ENCODE assay signal across 8 cellular contexts in the genomic region with DNA sequence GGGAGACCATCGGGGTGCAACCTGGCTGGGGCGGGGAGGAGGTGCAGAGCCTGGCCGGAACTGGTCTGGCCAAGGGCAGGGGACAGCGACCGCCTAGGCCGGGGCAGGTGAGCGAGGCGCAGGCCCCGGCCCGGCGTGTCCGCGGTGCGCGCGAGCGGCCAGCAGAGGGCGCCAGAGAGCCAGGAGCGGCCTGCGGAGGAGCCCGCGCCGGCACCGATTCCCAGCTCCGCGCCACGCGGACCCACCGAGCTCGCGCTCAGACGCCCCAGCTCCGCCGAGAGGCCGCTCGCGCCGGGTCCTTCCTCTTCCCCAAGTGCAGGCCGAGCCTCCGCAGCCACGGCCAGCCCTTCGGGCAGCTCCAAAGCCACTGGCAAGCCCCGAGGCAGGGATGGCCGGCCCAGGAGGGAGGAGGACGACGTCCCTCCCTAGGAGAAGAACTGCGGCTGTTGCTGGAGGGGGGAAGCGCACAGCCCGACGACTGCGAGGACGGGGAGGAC.
DNase-seq lines count a peak whose midpoint lies in the region; ATAC-seq and TF ChIP-seq lines count a peak whose summit lies in the region.
"Not testable (repeated sequence)": the region's sequence is repeated elsewhere in the genome, so short reads cannot be mapped to it uniquely, and the experiment has no call there.

No MANE protein-coding gene starts in this region.

- not testable (repeated sequence) for H3K27ac Mint-ChIP-seq in T-helper 2 cell treated with Interferon-gamma antibody and Interleukin-4, amounts not matched to agents 5 μg/mL and 100 μg/mL, for 36 hours; endothelial cell (ENCODE audit: unreplicated experiment); type B pancreatic cell

- not testable (repeated sequence) for H3K36me3 Mint-ChIP-seq in T-helper 2 cell treated with Interferon-gamma antibody and Interleukin-4, amounts not matched to agents 5 μg/mL and 100 μg/mL, for 36 hours (ENCODE audit: low read depth); endothelial cell (ENCODE audit: low read depth, unreplicated experiment); type B pancreatic cell

- H3K4me1 Mint-ChIP-seq in T-helper 2 cell treated with Interferon-gamma antibody and Interleukin-4, amounts not matched to agents 5 μg/mL and 100 μg/mL, for 36 hours (ENCODE audit: low read depth); endothelial cell (ENCODE audit: unreplicated experiment); type B pancreatic cell (ENCODE audit: unreplicated experiment): not testable (repeated sequence)

- not testable (repeated sequence) for H3K4me3 Mint-ChIP-seq in T-helper 2 cell treated with Interferon-gamma antibody and Interleukin-4, amounts not matched to agents 5 μg/mL and 100 μg/mL, for 36 hours; endothelial cell (ENCODE audit: unreplicated experiment)
- H3K4me3 Mint-ChIP-seq in type B pancreatic cell: peak overlapping the region; percentile 52

- TF ChIP-seq CTCF in LNCaP clone FGC (IDR thresholded peaks at IDR 0.05; ENCODE audit: control insufficient read depth, extremely low read depth, insufficient read depth): peak; percentile 74
- TF ChIP-seq CTCF in endothelial cell (IDR thresholded peaks at IDR 0.05; ENCODE audit: unreplicated experiment): peak; percentile 94
- peak; percentile 78 for TF ChIP-seq CTCF in type B pancreatic cell (conservative IDR thresholded peaks at IDR 0.05)

- H3K4me3 ChIP-seq in LNCaP clone FGC (ENCODE audit: low read depth, low read length): not testable (repeated sequence)
- H3K4me3 ChIP-seq in skeletal muscle cell (ENCODE audit: low read depth, low read length): peak overlapping the region; percentile 15

- not testable (repeated sequence) for H3K9me3 Mint-ChIP-seq in T-helper 2 cell treated with Interferon-gamma antibody and Interleukin-4, amounts not matched to agents 5 μg/mL and 100 μg/mL, for 36 hours; endothelial cell (ENCODE audit: unreplicated experiment); type B pancreatic cell

- peaks cover 10% of the 10 kb centered on the region for H3K27me3 Mint-ChIP-seq in T-helper 2 cell treated with Interferon-gamma antibody and Interleukin-4, amounts not matched to agents 5 μg/mL and 100 μg/mL, for 36 hours (ENCODE audit: low read depth)
- H3K27me3 Mint-ChIP-seq in endothelial cell (ENCODE audit: unreplicated experiment): peaks cover 13% of the 10 kb centered on the region
- H3K27me3 Mint-ChIP-seq in type B pancreatic cell: peaks cover 29% of the 10 kb centered on the region

- peak; percentile 76 for ATAC-seq in left lobe of liver

- DNase-seq in ELF-1 (ENCODE audit: low read depth, low spot score): peak; percentile 81
- DNase-seq in LNCaP clone FGC (ENCODE audit: low read depth); skeletal muscle cell (ENCODE audit: low read depth): not testable (repeated sequence)
- DNase-seq in T-helper 2 cell treated with Interferon-gamma antibody and Interleukin-4, amounts not matched to agents 5 μg/mL and 100 μg/mL, for 36 hours (ENCODE audit: low spot score): peak; percentile 38
- DNase-seq in activated gamma-delta T cell treated with anti-CD3 and anti-CD28 coated beads, Interleukin-2, amount 50 U/mL, for 16 hours (ENCODE audit: low read depth): peak; percentile 3
- peak; percentile 80 for DNase-seq in endothelial cell (ENCODE audit: low spot score)
- peak; percentile 62 for DNase-seq in left lobe of liver (ENCODE audit: low spot score)
- DNase-seq in type B pancreatic cell (ENCODE audit: extremely low spot score, unreplicated experiment): peak; percentile 77
